Comparison of ENCODE assay signal across 20 cellular contexts in genomic region chr6:34412643-34413214, GRCh38. TPM values are rescaled to one million over a fixed set of nuclear protein-coding genes. Genes with fewer than 3 reads are reported as not detected.
DNase-seq lines count a peak whose midpoint lies in the region; ATAC-seq, FAIRE-seq and TF ChIP-seq lines count a peak whose summit lies in the region.
"Had no signal": no experiment of that assay in that cellular context is flagged by ENCODE, and none has a peak within 500 bp of the region (broad histone marks: within the 10 kb centered on the region; RNA-seq: fewer than 3 reads in every experiment).

No MANE protein-coding gene starts in this region.

- H3K4me3 ChIP-seq in bronchial epithelial cell (ENCODE audit: low read depth, low read length) = no peak overlapping the region
- H3K4me3 ChIP-seq: heart left ventricle, lung, ovary had no signal

- no peaks in the 10 kb centered on the region for H3K27me3 ChIP-seq in bronchial epithelial cell (ENCODE audit: control insufficient read depth, insufficient read depth, low read length)
- H3K27me3 ChIP-seq: heart left ventricle, ovary had no signal

- no peak for DNase-seq in GM12891 (ENCODE audit: insufficient read length, low spot score)
- peak; percentile 23 for DNase-seq in LHCN-M2 (ENCODE audit: low read depth)
- peak; percentile 94 for DNase-seq in bronchial epithelial cell (ENCODE audit: low read depth)
- peak; percentile 25 for DNase-seq in glomerular visceral epithelial cell (ENCODE audit: extremely low spot score)
- DNase-seq in central memory CD4-positive, alpha-beta T cell = no peak
- DNase-seq in NCI-H2107 (lab: John Stamatoyannopoulos, UW) = no peak
- no peak for DNase-seq in DMS 273 (lab: John Stamatoyannopoulos, UW; ENCODE audit: unreplicated experiment)
- DNase-seq: activated CD4-positive, CD25-positive, alpha-beta regulatory T cell; COR-L47; dermis blood vessel endothelial cell; heart left ventricle; Karpas-422; NCI-H1417 treated with DMSO at 0.1 percent for 48 hours; NCI-H2171; NCI-H748 treated with DMSO at 0.1 percent for 48 hours; ovary; T-helper 17 cell had no signal

- no peak for TF ChIP-seq CTCF in bronchial epithelial cell (IDR thresholded peaks at IDR 0.05; ENCODE audit: insufficient read depth, low read length, severe bottlenecking)

- peaks cover 3% of the 10 kb centered on the region for H3K36me3 ChIP-seq in bronchial epithelial cell (ENCODE audit: control insufficient read depth, insufficient read depth, low read length)
- H3K36me3 ChIP-seq: ovary had no signal

- no peak for ATAC-seq in GM21360 (IDR thresholded peaks at IDR 0.05; ENCODE audit: unreplicated experiment)
- ATAC-seq: esophagus mucosa, heart left ventricle, T-helper 17 cell had no signal

- no peak for FAIRE-seq in GM12891 (lab: Jason Lieb, UNC)
- FAIRE-seq in bronchial epithelial cell (lab: Jason Lieb, UNC) = no peak

- no peak for TF ChIP-seq POLR2A in GM12891 (IDR thresholded peaks at IDR 0.05; ENCODE audit: low read depth, low read length)

TF ChIP-seq in GM12891, 5 proteins besides CTCF, POLR2A, EP300 and RAD21:
- TF ChIP-seq POU2F2 (IDR thresholded peaks at IDR 0.05; ENCODE audit: low read depth, low read length) (no peak), SPI1 (IDR thresholded peaks at IDR 0.05; ENCODE audit: low read depth, low read length) (0 out of 2 replicates have a peak, but pooled peaks have one; percentile 27)

RNA-seq across cellular contexts. Expression of gene RPS10, which starts 13.1 kb away (rescaled TPM):
- polyA plus RNA-seq in GM12891 (2012; ENCODE audit: low read depth, missing spikeins) = 4,277 TPM
- total RNA-seq in LHCN-M2 (2014; rRNA removed) = 2,414 and 2,513 TPM in 2 replicates
- polyA plus RNA-seq in LHCN-M2 (2012) = 2,639 TPM
- 2,015 and 3,887 TPM in 2 replicates for total RNA-seq in bronchial epithelial cell

RNA-seq across cellular contexts. Expression of gene NUDT3, which starts 20.3 kb away (rescaled TPM):
- polyA plus RNA-seq in GM12891 (2012; ENCODE audit: low read depth, missing spikeins) = 4.7 TPM
- total RNA-seq in LHCN-M2 (2014; rRNA removed) (21.5 and 26.1 TPM in 2 replicates), bronchial epithelial cell (15.8 and 18.7 TPM in 2 replicates)
- polyA plus RNA-seq in LHCN-M2 (2012) = 6.4 TPM

RNA-seq across cellular contexts. Expression of gene PACSIN1, which starts 53.1 kb away (rescaled TPM):
- 0.18 TPM for polyA plus RNA-seq in GM12891 (2012; ENCODE audit: low read depth, missing spikeins)
- total RNA-seq in LHCN-M2 (2014; rRNA removed) (not detected in 2 replicates), bronchial epithelial cell (not detected in 2 replicates)
- not detected for polyA plus RNA-seq in LHCN-M2 (2012)
- total RNA-seq: dermis blood vessel endothelial cell, esophagus mucosa had no signal

Comparison
In these comparisons a context has a peak if more than half of its experiments do, and no peak if none do; other contexts are left out.
1. DNase-seq: peak in LHCN-M2 (single experiment), bronchial epithelial cell (single experiment) and glomerular visceral epithelial cell (single experiment); none in GM12891 (single experiment), central memory CD4-positive, alpha-beta T cell (single experiment), NCI-H2107 (single experiment) and DMS 273 (single experiment).